In genomic region chr1:145460048-145460447, GRCh38 we compare ENCODE assay signal across 8 cellular contexts. TPM values are rescaled to one million over a fixed set of nuclear protein-coding genes. Genes with fewer than 3 reads are reported as not detected.
DNase-seq lines count a peak whose midpoint lies in the region; TF ChIP-seq lines count a peak whose summit lies in the region.
"Not testable (repeated sequence)": the region's sequence is repeated elsewhere in the genome, so short reads cannot be mapped to it uniquely, and the experiment has no call there.

No MANE protein-coding gene starts in this region.

- not testable (repeated sequence) for H3K79me2 ChIP-seq in ACC112 (ENCODE audit: control insufficient read depth, insufficient read depth, low read length, unreplicated experiment)

- H3K27me3 Mint-ChIP-seq in activated naive CD8-positive, alpha-beta T cell treated with anti-CD3 and anti-CD28 coated beads for 36 hours, result peaks cover 36% of the 10 kb centered on the region
- H3K27me3 Mint-ChIP-seq in glutamatergic neuron (ENCODE audit: unreplicated experiment), result not testable (repeated sequence)
- H3K27me3 Mint-ChIP-seq in mesothelial cell of epicardium (ENCODE audit: low read depth), result peaks cover 40% of the 10 kb centered on the region

- H3K9ac ChIP-seq in NT2/D1 (ENCODE audit: insufficient read length, low read depth), result peak overlapping the region; percentile 42
- H3K9ac ChIP-seq in skeletal muscle satellite cell (ENCODE audit: low read depth, low read length), result not testable (repeated sequence)

- DNase-seq in NT2/D1 (ENCODE audit: low read depth, low spot score); activated naive CD8-positive, alpha-beta T cell treated with anti-CD3 and anti-CD28 coated beads for 36 hours; coronary artery (ENCODE audit: low spot score); glutamatergic neuron; mesothelial cell of epicardium (ENCODE audit: low spot score in 2 of 2, unreplicated experiment in 2 of 2): not testable (repeated sequence)

- peak overlapping the region; percentile 47 for H3K4me2 ChIP-seq in skeletal muscle satellite cell (ENCODE audit: low read length)

- H3K27me3 ChIP-seq in ACC112 (ENCODE audit: insufficient read depth, low read length); skeletal muscle satellite cell (ENCODE audit: control insufficient read depth, insufficient read depth, low read length): not testable (repeated sequence)
- H3K27me3 ChIP-seq in NT2/D1 (ENCODE audit: insufficient read depth, insufficient read length), result peaks cover 17% of the 10 kb centered on the region

- H3K27ac ChIP-seq in ACC112 (ENCODE audit: low read depth, low read length), result not testable (repeated sequence)
- H3K27ac ChIP-seq in coronary artery, result peak overlapping the region in 1 of 2 donors; percentile 22

- H3K4me1 ChIP-seq in ACC112 (ENCODE audit: control insufficient read depth, insufficient read depth, low read length, unreplicated experiment); NT2/D1 (ENCODE audit: insufficient read depth, insufficient read length); skeletal muscle satellite cell (ENCODE audit: control insufficient read depth, insufficient read depth, low read length): not testable (repeated sequence)

- not testable (repeated sequence) for H3K36me3 Mint-ChIP-seq in activated naive CD8-positive, alpha-beta T cell treated with anti-CD3 and anti-CD28 coated beads for 36 hours; glutamatergic neuron (ENCODE audit: unreplicated experiment); mesothelial cell of epicardium

- H3K4me3 Mint-ChIP-seq in activated naive CD8-positive, alpha-beta T cell treated with anti-CD3 and anti-CD28 coated beads for 36 hours, result peak overlapping the region; percentile 32
- H3K4me3 Mint-ChIP-seq in glutamatergic neuron (ENCODE audit: unreplicated experiment) (peak overlapping the region; percentile 20), mesothelial cell of epicardium (peak overlapping the region; percentile 44)

- not testable (repeated sequence) for H3K9me3 ChIP-seq in NT2/D1 (ENCODE audit: insufficient read depth, low read length); skeletal muscle satellite cell (replicated peaks; ENCODE audit: low read length)

- not testable (repeated sequence) for TF ChIP-seq CTCF in coronary artery (IDR thresholded peaks at IDR 0.05); glutamatergic neuron (IDR thresholded peaks at IDR 0.05; ENCODE audit: partially characterized antibody, unreplicated experiment); mesothelial cell of epicardium (IDR thresholded peaks at IDR 0.05; ENCODE audit: unreplicated experiment)

- H2AFZ ChIP-seq in ACC112 (ENCODE audit: low read length, unreplicated experiment), result not testable (repeated sequence)

- not testable (repeated sequence) for H3K4me1 Mint-ChIP-seq in activated naive CD8-positive, alpha-beta T cell treated with anti-CD3 and anti-CD28 coated beads for 36 hours; glutamatergic neuron (ENCODE audit: low read depth, unreplicated experiment); mesothelial cell of epicardium

- H3K36me3 ChIP-seq in ACC112 (ENCODE audit: insufficient read depth, low read length); NT2/D1 (ENCODE audit: insufficient read depth, insufficient read length, low read length); skeletal muscle satellite cell (ENCODE audit: insufficient read depth, low read length): not testable (repeated sequence)

- not testable (repeated sequence) for H3K9me3 Mint-ChIP-seq in activated naive CD8-positive, alpha-beta T cell treated with anti-CD3 and anti-CD28 coated beads for 36 hours; glutamatergic neuron (ENCODE audit: unreplicated experiment); mesothelial cell of epicardium

- H3K4me3 ChIP-seq in ACC112 (ENCODE audit: low read depth, low read length) (0 out of 2 replicates have a peak overlapping the region, but pooled peaks have one; percentile 43), NT2/D1 (ENCODE audit: insufficient read length, low read depth) (peak overlapping the region; percentile 26), coronary artery (peak overlapping the region; percentile 53), iPS-11a (ENCODE audit: low read depth, low read length) (peak overlapping the region; percentile 17)
- H3K4me3 ChIP-seq in skeletal muscle satellite cell (ENCODE audit: low read length), result not testable (repeated sequence)

- H3K27ac Mint-ChIP-seq in activated naive CD8-positive, alpha-beta T cell treated with anti-CD3 and anti-CD28 coated beads for 36 hours; glutamatergic neuron (ENCODE audit: unreplicated experiment); mesothelial cell of epicardium: not testable (repeated sequence)

RNA-seq across cellular contexts. Expression of gene NBPF20, which starts 34.6 kb away (rescaled TPM):
- under 1 TPM; 0.48 to 0.76 TPM for total RNA-seq in activated naive CD8-positive, alpha-beta T cell treated with anti-CD3 and anti-CD28 coated beads for 36 hours
- total RNA-seq in glutamatergic neuron (ENCODE audit: unreplicated experiment), result 1.2 TPM
- 4.5 to 5.0 TPM (median 4.9 TPM) in 3 replicates for total RNA-seq in mesothelial cell of epicardium
- total RNA-seq in skeletal muscle satellite cell (2012; rRNA removed), result 2.3 and 2.4 TPM in 2 replicates
